ENCODE assay signal across 1 cellular context in the genomic region with DNA sequence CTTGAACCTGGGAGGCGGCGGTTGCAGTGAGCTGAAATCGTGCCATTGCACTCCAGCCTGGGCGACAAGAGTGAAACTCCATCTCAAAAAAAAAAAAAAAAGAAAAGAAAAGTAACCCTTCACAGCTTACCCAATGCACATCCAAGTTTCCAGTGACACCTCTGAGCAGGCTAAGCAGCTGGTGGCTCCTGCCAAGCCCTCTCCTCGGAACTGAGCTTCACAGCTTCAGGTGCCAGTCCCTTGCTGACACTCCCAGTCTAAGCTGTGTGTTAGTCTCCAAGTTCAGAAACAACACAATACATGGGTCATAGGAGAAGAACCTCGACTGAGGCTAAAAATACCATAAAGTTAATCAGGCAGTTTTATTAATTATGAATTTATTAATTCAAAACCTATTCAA.
TF ChIP-seq lines count a peak whose summit lies in the region.

No MANE protein-coding gene starts in this region.

TF ChIP-seq in GM23338, 12 proteins besides CTCF, POLR2A, EP300 and RAD21:
- TF ChIP-seq, protein P1, sequence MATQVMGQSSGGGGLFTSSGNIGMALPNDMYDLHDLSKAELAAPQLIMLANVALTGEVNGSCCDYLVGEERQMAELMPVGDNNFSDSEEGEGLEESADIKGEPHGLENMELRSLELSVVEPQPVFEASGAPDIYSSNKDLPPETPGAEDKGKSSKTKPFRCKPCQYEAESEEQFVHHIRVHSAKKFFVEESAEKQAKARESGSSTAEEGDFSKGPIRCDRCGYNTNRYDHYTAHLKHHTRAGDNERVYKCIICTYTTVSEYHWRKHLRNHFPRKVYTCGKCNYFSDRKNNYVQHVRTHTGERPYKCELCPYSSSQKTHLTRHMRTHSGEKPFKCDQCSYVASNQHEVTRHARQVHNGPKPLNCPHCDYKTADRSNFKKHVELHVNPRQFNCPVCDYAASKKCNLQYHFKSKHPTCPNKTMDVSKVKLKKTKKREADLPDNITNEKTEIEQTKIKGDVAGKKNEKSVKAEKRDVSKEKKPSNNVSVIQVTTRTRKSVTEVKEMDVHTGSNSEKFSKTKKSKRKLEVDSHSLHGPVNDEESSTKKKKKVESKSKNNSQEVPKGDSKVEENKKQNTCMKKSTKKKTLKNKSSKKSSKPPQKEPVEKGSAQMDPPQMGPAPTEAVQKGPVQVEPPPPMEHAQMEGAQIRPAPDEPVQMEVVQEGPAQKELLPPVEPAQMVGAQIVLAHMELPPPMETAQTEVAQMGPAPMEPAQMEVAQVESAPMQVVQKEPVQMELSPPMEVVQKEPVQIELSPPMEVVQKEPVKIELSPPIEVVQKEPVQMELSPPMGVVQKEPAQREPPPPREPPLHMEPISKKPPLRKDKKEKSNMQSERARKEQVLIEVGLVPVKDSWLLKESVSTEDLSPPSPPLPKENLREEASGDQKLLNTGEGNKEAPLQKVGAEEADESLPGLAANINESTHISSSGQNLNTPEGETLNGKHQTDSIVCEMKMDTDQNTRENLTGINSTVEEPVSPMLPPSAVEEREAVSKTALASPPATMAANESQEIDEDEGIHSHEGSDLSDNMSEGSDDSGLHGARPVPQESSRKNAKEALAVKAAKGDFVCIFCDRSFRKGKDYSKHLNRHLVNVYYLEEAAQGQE (IDR thresholded peaks at IDR 0.05; ENCODE audit: unreplicated experiment): no peak
- TF ChIP-seq ETS1 (IDR thresholded peaks at IDR 0.05) (no peak), STAT1 (IDR thresholded peaks at IDR 0.05; ENCODE audit: unreplicated experiment) (no peak), EZH2phosphoT487 (IDR thresholded peaks at IDR 0.05; ENCODE audit: unreplicated experiment) (no peak), ZNF462 (CRISPR knock-in tag; IDR thresholded peaks at IDR 0.05) (no peak), ZNF114 (CRISPR knock-in tag; IDR thresholded peaks at IDR 0.05) (no peak), EZH2 (IDR thresholded peaks at IDR 0.05; ENCODE audit: low read depth, unreplicated experiment) (no peak), ZNF331 (CRISPR knock-in tag; IDR thresholded peaks at IDR 0.05; ENCODE audit: low read depth) (no peak), JUNB (IDR thresholded peaks at IDR 0.05; ENCODE audit: unreplicated experiment) (no peak), CREB1 (CRISPR knock-in tag; IDR thresholded peaks at IDR 0.05; ENCODE audit: low read depth) (no peak)
